Comparison of ENCODE assay signal across 2 cellular contexts in genomic region chr12:28012333-28012918, GRCh38.
TF ChIP-seq lines count a peak whose summit lies in the region.

No MANE protein-coding gene starts in this region.

TF ChIP-seq in HepG2, 621 proteins besides CTCF, POLR2A, EP300 and RAD21:
- TF ChIP-seq ZBTB1 (CRISPR knock-in tag; IDR thresholded peaks at IDR 0.05; ENCODE audit: borderline replicate concordance) = no peak
- TF ChIP-seq, protein P1, sequence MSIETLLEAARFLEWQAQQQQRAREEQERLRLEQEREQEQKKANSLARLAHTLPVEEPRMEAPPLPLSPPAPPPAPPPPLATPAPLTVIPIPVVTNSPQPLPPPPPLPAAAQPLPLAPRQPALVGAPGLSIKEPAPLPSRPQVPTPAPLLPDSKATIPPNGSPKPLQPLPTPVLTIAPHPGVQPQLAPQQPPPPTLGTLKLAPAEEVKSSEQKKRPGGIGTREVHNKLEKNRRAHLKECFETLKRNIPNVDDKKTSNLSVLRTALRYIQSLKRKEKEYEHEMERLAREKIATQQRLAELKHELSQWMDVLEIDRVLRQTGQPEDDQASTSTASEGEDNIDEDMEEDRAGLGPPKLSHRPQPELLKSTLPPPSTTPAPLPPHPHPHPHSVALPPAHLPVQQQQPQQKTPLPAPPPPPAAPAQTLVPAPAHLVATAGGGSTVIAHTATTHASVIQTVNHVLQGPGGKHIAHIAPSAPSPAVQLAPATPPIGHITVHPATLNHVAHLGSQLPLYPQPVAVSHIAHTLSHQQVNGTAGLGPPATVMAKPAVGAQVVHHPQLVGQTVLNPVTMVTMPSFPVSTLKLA (IDR thresholded peaks at IDR 0.05) = peak; percentile 65; the same call in 1 of the 2 replicates
TF ChIP-seq in HepG2: peak in this region for 1.

TF ChIP-seq in K562, 482 proteins besides CTCF, POLR2A, EP300 and RAD21:
- TF ChIP-seq MAFG (tag; conservative IDR thresholded peaks at IDR 0.05) (0 out of 2 replicates have a peak, but pooled peaks have one; percentile 18), NCOR1 (IDR thresholded peaks at IDR 0.05) (peak; percentile 18; the same call in 1 of the 2 replicates), CBFA2T3 (IDR thresholded peaks at IDR 0.05) (peak; percentile 12; the same call in 1 of the 2 replicates), E2F5 (CRISPR knock-in tag; IDR thresholded peaks at IDR 0.05) (no peak), L3MBTL2 (IDR thresholded peaks at IDR 0.05) (peak; percentile 20; the same call in 1 of the 2 replicates), ZNF518B (CRISPR knock-in tag; IDR thresholded peaks at IDR 0.05) (no peak), ZZZ3 (IDR thresholded peaks at IDR 0.05) (no peak), ARID1B (IDR thresholded peaks at IDR 0.05) (0 out of 2 replicates have a peak, but pooled peaks have one; percentile 31), YY1 (IDR thresholded peaks at IDR 0.05; ENCODE audit: borderline replicate concordance in 1 of 3, control insufficient read depth in 1 of 3, extremely low read depth in 1 of 3, insufficient read depth in 3 of 3, insufficient read length in 1 of 3, insufficient replicate concordance in 2 of 3, low read depth in 1 of 3, low read length in 2 of 3) (peak in 1 of 3 experiments; percentile 18)
- TF ChIP-seq, protein P2, sequence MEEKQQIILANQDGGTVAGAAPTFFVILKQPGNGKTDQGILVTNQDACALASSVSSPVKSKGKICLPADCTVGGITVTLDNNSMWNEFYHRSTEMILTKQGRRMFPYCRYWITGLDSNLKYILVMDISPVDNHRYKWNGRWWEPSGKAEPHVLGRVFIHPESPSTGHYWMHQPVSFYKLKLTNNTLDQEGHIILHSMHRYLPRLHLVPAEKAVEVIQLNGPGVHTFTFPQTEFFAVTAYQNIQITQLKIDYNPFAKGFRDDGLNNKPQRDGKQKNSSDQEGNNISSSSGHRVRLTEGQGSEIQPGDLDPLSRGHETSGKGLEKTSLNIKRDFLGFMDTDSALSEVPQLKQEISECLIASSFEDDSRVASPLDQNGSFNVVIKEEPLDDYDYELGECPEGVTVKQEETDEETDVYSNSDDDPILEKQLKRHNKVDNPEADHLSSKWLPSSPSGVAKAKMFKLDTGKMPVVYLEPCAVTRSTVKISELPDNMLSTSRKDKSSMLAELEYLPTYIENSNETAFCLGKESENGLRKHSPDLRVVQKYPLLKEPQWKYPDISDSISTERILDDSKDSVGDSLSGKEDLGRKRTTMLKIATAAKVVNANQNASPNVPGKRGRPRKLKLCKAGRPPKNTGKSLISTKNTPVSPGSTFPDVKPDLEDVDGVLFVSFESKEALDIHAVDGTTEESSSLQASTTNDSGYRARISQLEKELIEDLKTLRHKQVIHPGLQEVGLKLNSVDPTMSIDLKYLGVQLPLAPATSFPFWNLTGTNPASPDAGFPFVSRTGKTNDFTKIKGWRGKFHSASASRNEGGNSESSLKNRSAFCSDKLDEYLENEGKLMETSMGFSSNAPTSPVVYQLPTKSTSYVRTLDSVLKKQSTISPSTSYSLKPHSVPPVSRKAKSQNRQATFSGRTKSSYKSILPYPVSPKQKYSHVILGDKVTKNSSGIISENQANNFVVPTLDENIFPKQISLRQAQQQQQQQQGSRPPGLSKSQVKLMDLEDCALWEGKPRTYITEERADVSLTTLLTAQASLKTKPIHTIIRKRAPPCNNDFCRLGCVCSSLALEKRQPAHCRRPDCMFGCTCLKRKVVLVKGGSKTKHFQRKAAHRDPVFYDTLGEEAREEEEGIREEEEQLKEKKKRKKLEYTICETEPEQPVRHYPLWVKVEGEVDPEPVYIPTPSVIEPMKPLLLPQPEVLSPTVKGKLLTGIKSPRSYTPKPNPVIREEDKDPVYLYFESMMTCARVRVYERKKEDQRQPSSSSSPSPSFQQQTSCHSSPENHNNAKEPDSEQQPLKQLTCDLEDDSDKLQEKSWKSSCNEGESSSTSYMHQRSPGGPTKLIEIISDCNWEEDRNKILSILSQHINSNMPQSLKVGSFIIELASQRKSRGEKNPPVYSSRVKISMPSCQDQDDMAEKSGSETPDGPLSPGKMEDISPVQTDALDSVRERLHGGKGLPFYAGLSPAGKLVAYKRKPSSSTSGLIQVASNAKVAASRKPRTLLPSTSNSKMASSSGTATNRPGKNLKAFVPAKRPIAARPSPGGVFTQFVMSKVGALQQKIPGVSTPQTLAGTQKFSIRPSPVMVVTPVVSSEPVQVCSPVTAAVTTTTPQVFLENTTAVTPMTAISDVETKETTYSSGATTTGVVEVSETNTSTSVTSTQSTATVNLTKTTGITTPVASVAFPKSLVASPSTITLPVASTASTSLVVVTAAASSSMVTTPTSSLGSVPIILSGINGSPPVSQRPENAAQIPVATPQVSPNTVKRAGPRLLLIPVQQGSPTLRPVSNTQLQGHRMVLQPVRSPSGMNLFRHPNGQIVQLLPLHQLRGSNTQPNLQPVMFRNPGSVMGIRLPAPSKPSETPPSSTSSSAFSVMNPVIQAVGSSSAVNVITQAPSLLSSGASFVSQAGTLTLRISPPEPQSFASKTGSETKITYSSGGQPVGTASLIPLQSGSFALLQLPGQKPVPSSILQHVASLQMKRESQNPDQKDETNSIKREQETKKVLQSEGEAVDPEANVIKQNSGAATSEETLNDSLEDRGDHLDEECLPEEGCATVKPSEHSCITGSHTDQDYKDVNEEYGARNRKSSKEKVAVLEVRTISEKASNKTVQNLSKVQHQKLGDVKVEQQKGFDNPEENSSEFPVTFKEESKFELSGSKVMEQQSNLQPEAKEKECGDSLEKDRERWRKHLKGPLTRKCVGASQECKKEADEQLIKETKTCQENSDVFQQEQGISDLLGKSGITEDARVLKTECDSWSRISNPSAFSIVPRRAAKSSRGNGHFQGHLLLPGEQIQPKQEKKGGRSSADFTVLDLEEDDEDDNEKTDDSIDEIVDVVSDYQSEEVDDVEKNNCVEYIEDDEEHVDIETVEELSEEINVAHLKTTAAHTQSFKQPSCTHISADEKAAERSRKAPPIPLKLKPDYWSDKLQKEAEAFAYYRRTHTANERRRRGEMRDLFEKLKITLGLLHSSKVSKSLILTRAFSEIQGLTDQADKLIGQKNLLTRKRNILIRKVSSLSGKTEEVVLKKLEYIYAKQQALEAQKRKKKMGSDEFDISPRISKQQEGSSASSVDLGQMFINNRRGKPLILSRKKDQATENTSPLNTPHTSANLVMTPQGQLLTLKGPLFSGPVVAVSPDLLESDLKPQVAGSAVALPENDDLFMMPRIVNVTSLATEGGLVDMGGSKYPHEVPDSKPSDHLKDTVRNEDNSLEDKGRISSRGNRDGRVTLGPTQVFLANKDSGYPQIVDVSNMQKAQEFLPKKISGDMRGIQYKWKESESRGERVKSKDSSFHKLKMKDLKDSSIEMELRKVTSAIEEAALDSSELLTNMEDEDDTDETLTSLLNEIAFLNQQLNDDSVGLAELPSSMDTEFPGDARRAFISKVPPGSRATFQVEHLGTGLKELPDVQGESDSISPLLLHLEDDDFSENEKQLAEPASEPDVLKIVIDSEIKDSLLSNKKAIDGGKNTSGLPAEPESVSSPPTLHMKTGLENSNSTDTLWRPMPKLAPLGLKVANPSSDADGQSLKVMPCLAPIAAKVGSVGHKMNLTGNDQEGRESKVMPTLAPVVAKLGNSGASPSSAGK (IDR thresholded peaks at IDR 0.05) = peak; percentile 65
- TF ChIP-seq, protein P3, sequence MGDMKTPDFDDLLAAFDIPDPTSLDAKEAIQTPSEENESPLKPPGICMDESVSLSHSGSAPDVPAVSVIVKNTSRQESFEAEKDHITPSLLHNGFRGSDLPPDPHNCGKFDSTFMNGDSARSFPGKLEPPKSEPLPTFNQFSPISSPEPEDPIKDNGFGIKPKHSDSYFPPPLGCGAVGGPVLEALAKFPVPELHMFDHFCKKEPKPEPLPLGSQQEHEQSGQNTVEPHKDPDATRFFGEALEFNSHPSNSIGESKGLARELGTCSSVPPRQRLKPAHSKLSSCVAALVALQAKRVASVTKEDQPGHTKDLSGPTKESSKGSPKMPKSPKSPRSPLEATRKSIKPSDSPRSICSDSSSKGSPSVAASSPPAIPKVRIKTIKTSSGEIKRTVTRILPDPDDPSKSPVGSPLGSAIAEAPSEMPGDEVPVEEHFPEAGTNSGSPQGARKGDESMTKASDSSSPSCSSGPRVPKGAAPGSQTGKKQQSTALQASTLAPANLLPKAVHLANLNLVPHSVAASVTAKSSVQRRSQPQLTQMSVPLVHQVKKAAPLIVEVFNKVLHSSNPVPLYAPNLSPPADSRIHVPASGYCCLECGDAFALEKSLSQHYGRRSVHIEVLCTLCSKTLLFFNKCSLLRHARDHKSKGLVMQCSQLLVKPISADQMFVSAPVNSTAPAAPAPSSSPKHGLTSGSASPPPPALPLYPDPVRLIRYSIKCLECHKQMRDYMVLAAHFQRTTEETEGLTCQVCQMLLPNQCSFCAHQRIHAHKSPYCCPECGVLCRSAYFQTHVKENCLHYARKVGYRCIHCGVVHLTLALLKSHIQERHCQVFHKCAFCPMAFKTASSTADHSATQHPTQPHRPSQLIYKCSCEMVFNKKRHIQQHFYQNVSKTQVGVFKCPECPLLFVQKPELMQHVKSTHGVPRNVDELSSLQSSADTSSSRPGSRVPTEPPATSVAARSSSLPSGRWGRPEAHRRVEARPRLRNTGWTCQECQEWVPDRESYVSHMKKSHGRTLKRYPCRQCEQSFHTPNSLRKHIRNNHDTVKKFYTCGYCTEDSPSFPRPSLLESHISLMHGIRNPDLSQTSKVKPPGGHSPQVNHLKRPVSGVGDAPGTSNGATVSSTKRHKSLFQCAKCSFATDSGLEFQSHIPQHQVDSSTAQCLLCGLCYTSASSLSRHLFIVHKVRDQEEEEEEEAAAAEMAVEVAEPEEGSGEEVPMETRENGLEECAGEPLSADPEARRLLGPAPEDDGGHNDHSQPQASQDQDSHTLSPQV (IDR thresholded peaks at IDR 0.05) = peak; percentile 83
- TF ChIP-seq, protein P4, sequence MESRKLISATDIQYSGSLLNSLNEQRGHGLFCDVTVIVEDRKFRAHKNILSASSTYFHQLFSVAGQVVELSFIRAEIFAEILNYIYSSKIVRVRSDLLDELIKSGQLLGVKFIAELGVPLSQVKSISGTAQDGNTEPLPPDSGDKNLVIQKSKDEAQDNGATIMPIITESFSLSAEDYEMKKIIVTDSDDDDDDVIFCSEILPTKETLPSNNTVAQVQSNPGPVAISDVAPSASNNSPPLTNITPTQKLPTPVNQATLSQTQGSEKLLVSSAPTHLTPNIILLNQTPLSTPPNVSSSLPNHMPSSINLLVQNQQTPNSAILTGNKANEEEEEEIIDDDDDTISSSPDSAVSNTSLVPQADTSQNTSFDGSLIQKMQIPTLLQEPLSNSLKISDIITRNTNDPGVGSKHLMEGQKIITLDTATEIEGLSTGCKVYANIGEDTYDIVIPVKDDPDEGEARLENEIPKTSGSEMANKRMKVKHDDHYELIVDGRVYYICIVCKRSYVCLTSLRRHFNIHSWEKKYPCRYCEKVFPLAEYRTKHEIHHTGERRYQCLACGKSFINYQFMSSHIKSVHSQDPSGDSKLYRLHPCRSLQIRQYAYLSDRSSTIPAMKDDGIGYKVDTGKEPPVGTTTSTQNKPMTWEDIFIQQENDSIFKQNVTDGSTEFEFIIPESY (CRISPR knock-in tag; IDR thresholded peaks at IDR 0.05) = peak; percentile 33; the same call in 1 of the 2 replicates
- TF ChIP-seq, protein P5, sequence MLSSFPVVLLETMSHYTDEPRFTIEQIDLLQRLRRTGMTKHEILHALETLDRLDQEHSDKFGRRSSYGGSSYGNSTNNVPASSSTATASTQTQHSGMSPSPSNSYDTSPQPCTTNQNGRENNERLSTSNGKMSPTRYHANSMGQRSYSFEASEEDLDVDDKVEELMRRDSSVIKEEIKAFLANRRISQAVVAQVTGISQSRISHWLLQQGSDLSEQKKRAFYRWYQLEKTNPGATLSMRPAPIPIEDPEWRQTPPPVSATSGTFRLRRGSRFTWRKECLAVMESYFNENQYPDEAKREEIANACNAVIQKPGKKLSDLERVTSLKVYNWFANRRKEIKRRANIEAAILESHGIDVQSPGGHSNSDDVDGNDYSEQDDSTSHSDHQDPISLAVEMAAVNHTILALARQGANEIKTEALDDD (IDR thresholded peaks at IDR 0.05) = peak; percentile 54; the same call in 1 of the 2 replicates
